27 cellular contexts compared by ENCODE assay signal in genomic region chr3:62287528-62287927, GRCh38.
DNase-seq lines count a peak whose midpoint lies in the region; ATAC-seq and TF ChIP-seq lines count a peak whose summit lies in the region.
"Had no signal": no experiment of that assay in that cellular context is flagged by ENCODE, and none has a peak within 500 bp of the region (broad histone marks: within the 10 kb centered on the region; RNA-seq: fewer than 3 reads in every experiment).

No MANE protein-coding gene starts in this region.

- ATAC-seq in HG03378 (IDR thresholded peaks at IDR 0.05; ENCODE audit: unreplicated experiment): no peak
- ATAC-seq: CD8-positive, alpha-beta T cell; HepG2; T-helper 17 cell had no signal

- H3K9me3 ChIP-seq in Karpas-422 (ENCODE audit: low read length): no peaks in the 10 kb centered on the region
- H3K9me3 ChIP-seq: BLaER1 had no signal

- DNase-seq in CD14-positive monocyte (ENCODE audit: low spot score): no peak
- peak; percentile 63 for DNase-seq in Karpas-422
- peak; percentile 91 for DNase-seq in NOMO-1 treated with DMSO at 0.1 percent for 48 hours (lab: John Stamatoyannopoulos, UW; ENCODE audit: unreplicated experiment)
- DNase-seq in germinal center (ENCODE audit: low spot score): peak; percentile 3
- no peak for DNase-seq in NCI-H1694 treated with DMSO at 0.1 percent for 48 hours (lab: John Stamatoyannopoulos, UW)
- no peak for DNase-seq in H7
- no peak for DNase-seq in NCI-H2171 treated with DMSO at 0.1 percent for 48 hours (lab: John Stamatoyannopoulos, UW)
- DNase-seq: ACHN; CD8-positive, alpha-beta T cell; DMS153; KBM-7; NCI-H1092; NCI-H1436 treated with DMSO at 0.1 percent for 48 hours; NCI-H2029; NCI-H345; NCI-H524; NCI-H82; SHP77 treated with DMSO at 0.1 percent for 48 hours; SW 1271; T-helper 17 cell had no signal

- intact Hi-C loops in CD14-positive monocyte (cut with micrococcal nuclease): no loop called here

- peaks cover 0 to 3% of the 10 kb centered on the region in 2 donors for H3K36me3 Mint-ChIP-seq in CD14-positive monocyte
- H3K36me3 Mint-ChIP-seq: CD8-positive, alpha-beta T cell had no signal

- peak overlapping the region in 5 of 7 donors; percentile 27 to 75 (median 38) for H3K27ac Mint-ChIP-seq in CD14-positive monocyte
- H3K27ac Mint-ChIP-seq: CD8-positive, alpha-beta T cell; T-helper 17 cell had no signal

- peaks cover 27% of the 10 kb centered on the region for H3K4me1 Mint-ChIP-seq in CD14-positive monocyte
- H3K4me1 Mint-ChIP-seq: T-helper 17 cell had no signal

- H3K4me2 ChIP-seq in Karpas-422 (ENCODE audit: low read depth, low read length, poor library complexity, severe bottlenecking): no peak overlapping the region
- H3K4me2 ChIP-seq: BLaER1 had no signal

- TF ChIP-seq CTCF in CD14-positive monocyte (IDR thresholded peaks at IDR 0.05): no peak

- H3K27ac ChIP-seq in Karpas-422 (ENCODE audit: low read length): no peak overlapping the region
- H3K27ac ChIP-seq: 22Rv1, BLaER1, HL-60, RWPE1, SK-N-MC had no signal

- no peaks in the 10 kb centered on the region for H3K79me2 ChIP-seq in Karpas-422 (ENCODE audit: low read length)

- H3K4me3 Mint-ChIP-seq in CD14-positive monocyte: peak overlapping the region in 1 of 2 donors; percentile 39
- H3K4me3 Mint-ChIP-seq: CD8-positive, alpha-beta T cell; T-helper 17 cell had no signal

- peaks cover 16% of the 10 kb centered on the region for H3K4me1 ChIP-seq in Karpas-422 (ENCODE audit: low read length)
- H3K4me1 ChIP-seq: BLaER1 had no signal

- no peaks in the 10 kb centered on the region for H3K9me3 Mint-ChIP-seq in CD14-positive monocyte
- H3K9me3 Mint-ChIP-seq: CD8-positive, alpha-beta T cell had no signal

- H4K20me1 ChIP-seq in Karpas-422 (ENCODE audit: insufficient read depth, low read depth, low read length): no peaks in the 10 kb centered on the region
- H4K20me1 ChIP-seq: BLaER1 had no signal

- H3K36me3 ChIP-seq in Karpas-422 (ENCODE audit: insufficient read depth, low read length) (no peaks in the 10 kb centered on the region), H7 (replicated peaks; ENCODE audit: control insufficient read depth, insufficient read depth, low read length) (peaks cover under 1% of the 10 kb centered on the region)

- no peak overlapping the region for H3K9ac ChIP-seq in Karpas-422 (ENCODE audit: low read length)
- H3K9ac ChIP-seq: BLaER1 had no signal

- no peaks in the 10 kb centered on the region for H3K9me2 ChIP-seq in Karpas-422 (replicated peaks; ENCODE audit: insufficient read depth, low read length)

- no peaks in the 10 kb centered on the region for H3K27me3 ChIP-seq in Karpas-422 (ENCODE audit: low read length)
- H3K27me3 ChIP-seq in H7 (ENCODE audit: control insufficient read depth, insufficient read depth, low read length): no peaks in the 10 kb centered on the region
- H3K27me3 ChIP-seq: BLaER1 had no signal

- no peaks in the 10 kb centered on the region for H3K27me3 Mint-ChIP-seq in CD14-positive monocyte (ENCODE audit: low read depth in 3 of 3)
- H3K27me3 Mint-ChIP-seq: T-helper 17 cell had no signal

- no peak overlapping the region for H2AFZ ChIP-seq in Karpas-422 (ENCODE audit: low read length)

- H3K4me3 ChIP-seq in Karpas-422 (ENCODE audit: low read length) (no peak overlapping the region), H7 (ENCODE audit: insufficient read depth, low read depth, low read length) (no peak overlapping the region)
- H3K4me3 ChIP-seq: BLaER1, SK-N-MC had no signal

Comparison
In these comparisons a context has a peak if more than half of its experiments do, and no peak if none do; other contexts are left out.
1. DNase-seq: peak in Karpas-422 (single experiment), NOMO-1 treated with DMSO at 0.1 percent for 48 hours (single experiment) and germinal center (single experiment); none in CD14-positive monocyte (single experiment), NCI-H1694 treated with DMSO at 0.1 percent for 48 hours (single experiment), H7 (single experiment) and NCI-H2171 treated with DMSO at 0.1 percent for 48 hours (single experiment).